Comparison of ENCODE assay signal across 1 cellular context in the genomic region with DNA sequence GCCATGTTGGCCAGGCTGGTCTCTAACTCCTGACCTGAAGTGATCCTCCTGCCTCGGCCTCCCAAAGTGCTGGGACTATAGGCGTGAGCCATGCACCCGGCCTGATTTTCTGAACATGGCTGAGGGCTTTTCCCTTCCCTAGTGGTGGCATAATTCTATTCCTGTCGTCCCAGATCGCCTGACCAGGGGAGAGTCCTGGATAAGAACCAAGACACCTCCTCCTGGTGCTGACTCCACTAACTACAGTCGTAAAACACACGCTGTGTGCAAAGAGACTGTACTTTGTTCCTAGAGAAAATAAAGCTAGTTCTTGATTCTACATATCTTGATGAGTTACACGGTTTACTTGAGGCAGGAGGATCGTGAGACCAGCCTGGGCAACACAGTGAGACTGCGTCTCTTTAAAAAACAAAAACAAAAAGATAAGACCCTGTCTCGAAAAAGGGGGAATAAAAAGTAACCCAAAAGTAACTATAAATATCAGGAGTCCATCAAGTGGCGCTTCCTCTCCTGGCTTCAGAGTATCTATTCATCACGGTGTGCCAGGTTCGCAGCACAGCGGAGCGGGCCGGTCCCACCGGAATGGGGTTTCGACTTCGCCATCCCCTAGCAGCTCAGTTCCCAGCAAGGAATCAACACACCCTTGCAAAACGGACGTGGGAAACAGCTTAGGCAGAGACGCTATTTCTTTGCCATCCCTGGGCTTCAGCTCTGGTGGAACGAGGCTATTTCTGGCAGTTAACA.
TF ChIP-seq lines count a peak whose summit lies in the region.

No MANE protein-coding gene starts in this region.

TF ChIP-seq in HEK293, 187 proteins besides CTCF, POLR2A, EP300 and RAD21 (continued from another document):
- TF ChIP-seq, protein P1, sequence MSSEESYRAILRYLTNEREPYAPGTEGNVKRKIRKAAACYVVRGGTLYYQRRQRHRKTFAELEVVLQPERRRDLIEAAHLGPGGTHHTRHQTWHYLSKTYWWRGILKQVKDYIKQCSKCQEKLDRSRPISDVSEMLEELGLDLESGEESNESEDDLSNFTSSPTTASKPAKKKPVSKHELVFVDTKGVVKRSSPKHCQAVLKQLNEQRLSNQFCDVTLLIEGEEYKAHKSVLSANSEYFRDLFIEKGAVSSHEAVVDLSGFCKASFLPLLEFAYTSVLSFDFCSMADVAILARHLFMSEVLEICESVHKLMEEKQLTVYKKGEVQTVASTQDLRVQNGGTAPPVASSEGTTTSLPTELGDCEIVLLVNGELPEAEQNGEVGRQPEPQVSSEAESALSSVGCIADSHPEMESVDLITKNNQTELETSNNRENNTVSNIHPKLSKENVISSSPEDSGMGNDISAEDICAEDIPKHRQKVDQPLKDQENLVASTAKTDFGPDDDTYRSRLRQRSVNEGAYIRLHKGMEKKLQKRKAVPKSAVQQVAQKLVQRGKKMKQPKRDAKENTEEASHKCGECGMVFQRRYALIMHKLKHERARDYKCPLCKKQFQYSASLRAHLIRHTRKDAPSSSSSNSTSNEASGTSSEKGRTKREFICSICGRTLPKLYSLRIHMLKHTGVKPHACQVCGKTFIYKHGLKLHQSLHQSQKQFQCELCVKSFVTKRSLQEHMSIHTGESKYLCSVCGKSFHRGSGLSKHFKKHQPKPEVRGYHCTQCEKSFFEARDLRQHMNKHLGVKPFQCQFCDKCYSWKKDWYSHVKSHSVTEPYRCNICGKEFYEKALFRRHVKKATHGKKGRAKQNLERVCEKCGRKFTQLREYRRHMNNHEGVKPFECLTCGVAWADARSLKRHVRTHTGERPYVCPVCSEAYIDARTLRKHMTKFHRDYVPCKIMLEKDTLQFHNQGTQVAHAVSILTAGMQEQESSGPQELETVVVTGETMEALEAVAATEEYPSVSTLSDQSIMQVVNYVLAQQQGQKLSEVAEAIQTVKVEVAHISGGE (tag by site-specific recombination; conservative IDR thresholded peaks at IDR 0.05; ENCODE audit: low read depth) = peak; percentile 75
- TF ChIP-seq GLIS1 (tag by site-specific recombination; IDR thresholded peaks at IDR 0.05) (no peak), ZNF335 (tag by site-specific recombination; conservative IDR thresholded peaks at IDR 0.05) (peak; percentile 64; the same call in 1 of the 2 replicates), ZFP69B (tag by site-specific recombination; IDR thresholded peaks at IDR 0.05) (0 out of 2 replicates have a peak, but pooled peaks have one; percentile 16), KLF9 (tag by site-specific recombination; IDR thresholded peaks at IDR 0.05; ENCODE audit: low read depth) (no peak), ZNF600 (tag by site-specific recombination; IDR thresholded peaks at IDR 0.05) (peak; percentile 36; the same call in 1 of the 2 replicates), ZNF660 (tag by site-specific recombination; IDR thresholded peaks at IDR 0.05) (0 out of 2 replicates have a peak, but pooled peaks have one; percentile 48), ZNF146 (tag by site-specific recombination; IDR thresholded peaks at IDR 0.05) (0 out of 2 replicates have a peak, but pooled peaks have one; percentile 3), FEZF1 (tag by site-specific recombination; IDR thresholded peaks at IDR 0.05) (no peak), ZNF184 (tag by site-specific recombination; IDR thresholded peaks at IDR 0.05) (no peak), ZNF211 (tag by site-specific recombination; IDR thresholded peaks at IDR 0.05; ENCODE audit: low read depth) (no peak), ZBTB7A (tag by site-specific recombination; IDR thresholded peaks at IDR 0.05; ENCODE audit: low read depth) (no peak)
- TF ChIP-seq, protein P2, sequence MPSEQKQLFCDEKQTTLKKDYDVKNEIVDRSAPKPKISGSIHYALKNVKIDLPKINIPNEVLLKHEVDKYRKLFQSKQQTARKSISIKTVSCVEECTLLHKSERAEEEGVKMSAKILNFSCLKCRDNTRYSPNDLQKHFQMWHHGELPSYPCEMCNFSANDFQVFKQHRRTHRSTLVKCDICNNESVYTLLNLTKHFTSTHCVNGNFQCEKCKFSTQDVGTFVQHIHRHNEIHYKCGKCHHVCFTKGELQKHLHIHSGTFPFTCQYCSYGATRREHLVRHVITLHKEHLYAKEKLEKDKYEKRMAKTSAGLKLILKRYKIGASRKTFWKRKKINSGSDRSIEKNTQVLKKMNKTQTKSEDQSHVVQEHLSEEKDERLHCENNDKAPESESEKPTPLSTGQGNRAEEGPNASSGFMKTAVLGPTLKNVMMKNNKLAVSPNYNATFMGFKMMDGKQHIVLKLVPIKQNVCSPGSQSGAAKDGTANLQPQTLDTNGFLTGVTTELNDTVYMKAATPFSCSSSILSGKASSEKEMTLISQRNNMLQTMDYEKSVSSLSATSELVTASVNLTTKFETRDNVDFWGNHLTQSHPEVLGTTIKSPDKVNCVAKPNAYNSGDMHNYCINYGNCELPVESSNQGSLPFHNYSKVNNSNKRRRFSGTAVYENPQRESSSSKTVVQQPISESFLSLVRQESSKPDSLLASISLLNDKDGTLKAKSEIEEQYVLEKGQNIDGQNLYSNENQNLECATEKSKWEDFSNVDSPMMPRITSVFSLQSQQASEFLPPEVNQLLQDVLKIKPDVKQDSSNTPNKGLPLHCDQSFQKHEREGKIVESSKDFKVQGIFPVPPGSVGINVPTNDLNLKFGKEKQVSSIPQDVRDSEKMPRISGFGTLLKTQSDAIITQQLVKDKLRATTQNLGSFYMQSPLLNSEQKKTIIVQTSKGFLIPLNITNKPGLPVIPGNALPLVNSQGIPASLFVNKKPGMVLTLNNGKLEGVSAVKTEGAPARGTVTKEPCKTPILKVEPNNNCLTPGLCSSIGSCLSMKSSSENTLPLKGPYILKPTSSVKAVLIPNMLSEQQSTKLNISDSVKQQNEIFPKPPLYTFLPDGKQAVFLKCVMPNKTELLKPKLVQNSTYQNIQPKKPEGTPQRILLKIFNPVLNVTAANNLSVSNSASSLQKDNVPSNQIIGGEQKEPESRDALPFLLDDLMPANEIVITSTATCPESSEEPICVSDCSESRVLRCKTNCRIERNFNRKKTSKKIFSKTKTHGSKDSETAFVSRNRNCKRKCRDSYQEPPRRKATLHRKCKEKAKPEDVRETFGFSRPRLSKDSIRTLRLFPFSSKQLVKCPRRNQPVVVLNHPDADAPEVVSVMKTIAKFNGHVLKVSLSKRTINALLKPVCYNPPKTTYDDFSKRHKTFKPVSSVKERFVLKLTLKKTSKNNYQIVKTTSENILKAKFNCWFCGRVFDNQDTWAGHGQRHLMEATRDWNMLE (tag by site-specific recombination; conservative IDR thresholded peaks at IDR 0.05; ENCODE audit: low read depth) = no peak
- TF ChIP-seq, protein P3, sequence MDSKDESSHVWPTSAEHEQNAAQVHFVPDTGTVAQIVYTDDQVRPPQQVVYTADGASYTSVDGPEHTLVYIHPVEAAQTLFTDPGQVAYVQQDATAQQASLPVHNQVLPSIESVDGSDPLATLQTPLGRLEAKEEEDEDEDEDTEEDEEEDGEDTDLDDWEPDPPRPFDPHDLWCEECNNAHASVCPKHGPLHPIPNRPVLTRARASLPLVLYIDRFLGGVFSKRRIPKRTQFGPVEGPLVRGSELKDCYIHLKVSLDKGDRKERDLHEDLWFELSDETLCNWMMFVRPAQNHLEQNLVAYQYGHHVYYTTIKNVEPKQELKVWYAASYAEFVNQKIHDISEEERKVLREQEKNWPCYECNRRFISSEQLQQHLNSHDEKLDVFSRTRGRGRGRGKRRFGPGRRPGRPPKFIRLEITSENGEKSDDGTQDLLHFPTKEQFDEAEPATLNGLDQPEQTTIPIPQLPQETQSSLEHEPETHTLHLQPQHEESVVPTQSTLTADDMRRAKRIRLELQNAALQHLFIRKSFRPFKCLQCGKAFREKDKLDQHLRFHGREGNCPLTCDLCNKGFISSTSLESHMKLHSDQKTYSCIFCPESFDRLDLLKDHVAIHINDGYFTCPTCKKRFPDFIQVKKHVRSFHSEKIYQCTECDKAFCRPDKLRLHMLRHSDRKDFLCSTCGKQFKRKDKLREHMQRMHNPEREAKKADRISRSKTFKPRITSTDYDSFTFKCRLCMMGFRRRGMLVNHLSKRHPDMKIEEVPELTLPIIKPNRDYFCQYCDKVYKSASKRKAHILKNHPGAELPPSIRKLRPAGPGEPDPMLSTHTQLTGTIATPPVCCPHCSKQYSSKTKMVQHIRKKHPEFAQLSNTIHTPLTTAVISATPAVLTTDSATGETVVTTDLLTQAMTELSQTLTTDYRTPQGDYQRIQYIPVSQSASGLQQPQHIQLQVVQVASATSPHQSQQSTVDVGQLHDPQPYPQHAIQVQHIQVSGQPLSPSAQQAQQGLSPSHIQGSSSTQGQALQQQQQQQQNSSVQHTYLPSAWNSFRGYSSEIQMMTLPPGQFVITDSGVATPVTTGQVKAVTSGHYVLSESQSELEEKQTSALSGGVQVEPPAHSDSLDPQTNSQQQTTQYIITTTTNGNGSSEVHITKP (tag by site-specific recombination; IDR thresholded peaks at IDR 0.05) = no peak
- TF ChIP-seq, protein P4, sequence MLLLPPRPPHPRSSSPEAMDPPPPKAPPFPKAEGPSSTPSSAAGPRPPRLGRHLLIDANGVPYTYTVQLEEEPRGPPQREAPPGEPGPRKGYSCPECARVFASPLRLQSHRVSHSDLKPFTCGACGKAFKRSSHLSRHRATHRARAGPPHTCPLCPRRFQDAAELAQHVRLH (tag by site-specific recombination; IDR thresholded peaks at IDR 0.05) = peak; percentile 60; the same call in 1 of the 2 replicates
- TF ChIP-seq, protein P5, sequence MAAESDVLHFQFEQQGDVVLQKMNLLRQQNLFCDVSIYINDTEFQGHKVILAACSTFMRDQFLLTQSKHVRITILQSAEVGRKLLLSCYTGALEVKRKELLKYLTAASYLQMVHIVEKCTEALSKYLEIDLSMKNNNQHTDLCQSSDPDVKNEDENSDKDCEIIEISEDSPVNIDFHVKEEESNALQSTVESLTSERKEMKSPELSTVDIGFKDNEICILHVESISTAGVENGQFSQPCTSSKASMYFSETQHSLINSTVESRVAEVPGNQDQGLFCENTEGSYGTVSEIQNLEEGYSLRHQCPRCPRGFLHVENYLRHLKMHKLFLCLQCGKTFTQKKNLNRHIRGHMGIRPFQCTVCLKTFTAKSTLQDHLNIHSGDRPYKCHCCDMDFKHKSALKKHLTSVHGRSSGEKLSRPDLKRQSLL (tag by site-specific recombination; IDR thresholded peaks at IDR 0.05) = no peak
- TF ChIP-seq, protein P6, sequence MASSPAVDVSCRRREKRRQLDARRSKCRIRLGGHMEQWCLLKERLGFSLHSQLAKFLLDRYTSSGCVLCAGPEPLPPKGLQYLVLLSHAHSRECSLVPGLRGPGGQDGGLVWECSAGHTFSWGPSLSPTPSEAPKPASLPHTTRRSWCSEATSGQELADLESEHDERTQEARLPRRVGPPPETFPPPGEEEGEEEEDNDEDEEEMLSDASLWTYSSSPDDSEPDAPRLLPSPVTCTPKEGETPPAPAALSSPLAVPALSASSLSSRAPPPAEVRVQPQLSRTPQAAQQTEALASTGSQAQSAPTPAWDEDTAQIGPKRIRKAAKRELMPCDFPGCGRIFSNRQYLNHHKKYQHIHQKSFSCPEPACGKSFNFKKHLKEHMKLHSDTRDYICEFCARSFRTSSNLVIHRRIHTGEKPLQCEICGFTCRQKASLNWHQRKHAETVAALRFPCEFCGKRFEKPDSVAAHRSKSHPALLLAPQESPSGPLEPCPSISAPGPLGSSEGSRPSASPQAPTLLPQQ (tag by site-specific recombination; IDR thresholded peaks at IDR 0.05) = peak; percentile 58; the same call in 1 of the 2 replicates
- TF ChIP-seq, protein P7, sequence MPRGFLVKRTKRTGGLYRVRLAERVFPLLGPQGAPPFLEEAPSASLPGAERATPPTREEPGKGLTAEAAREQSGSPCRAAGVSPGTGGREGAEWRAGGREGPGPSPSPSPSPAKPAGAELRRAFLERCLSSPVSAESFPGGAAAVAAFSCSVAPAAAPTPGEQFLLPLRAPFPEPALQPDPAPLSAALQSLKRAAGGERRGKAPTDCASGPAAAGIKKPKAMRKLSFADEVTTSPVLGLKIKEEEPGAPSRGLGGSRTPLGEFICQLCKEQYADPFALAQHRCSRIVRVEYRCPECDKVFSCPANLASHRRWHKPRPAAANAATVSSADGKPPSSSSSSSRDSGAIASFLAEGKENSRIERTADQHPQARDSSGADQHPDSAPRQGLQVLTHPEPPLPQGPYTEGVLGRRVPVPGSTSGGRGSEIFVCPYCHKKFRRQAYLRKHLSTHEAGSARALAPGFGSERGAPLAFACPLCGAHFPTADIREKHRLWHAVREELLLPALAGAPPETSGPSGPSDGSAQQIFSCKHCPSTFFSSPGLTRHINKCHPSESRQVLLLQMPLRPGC (tag by site-specific recombination; IDR thresholded peaks at IDR 0.05) = no peak
